In genomic region chr9:8784813-8785212, GRCh38 we compare ENCODE assay signal across 21 cellular contexts.
DNase-seq lines count a peak whose midpoint lies in the region; ATAC-seq, FAIRE-seq and TF ChIP-seq lines count a peak whose summit lies in the region.
"Had no signal": no experiment of that assay in that cellular context is flagged by ENCODE, and none has a peak within 500 bp of the region (broad histone marks: within the 10 kb centered on the region; RNA-seq: fewer than 3 reads in every experiment).

No MANE protein-coding gene starts in this region.

- no peak for DNase-seq in A549 (ENCODE audit: low read depth in 1 of 2, low spot score in 1 of 2)
- peak; percentile 47 for DNase-seq in NCI-H1694 (lab: John Stamatoyannopoulos, UW)
- no peak for DNase-seq in neural crest cell (ENCODE audit: low read depth, low spot score)
- no peak for DNase-seq in HUDEP-2 (lab: John Stamatoyannopoulos, UW; ENCODE audit: unreplicated experiment in 76 of 76)
- DNase-seq in hepatic stellate cell (ENCODE audit: low spot score), result no peak
- DNase-seq in A172 (ENCODE audit: low spot score), result no peak
- no peak for DNase-seq in chondrocyte (ENCODE audit: low spot score)
- DNase-seq: activated CD4-positive, alpha-beta T cell treated with anti-CD3 and anti-CD28 coated beads, Interleukin-2, amount 10 ng/mL, durations not matched to agents 7 days and 5 days; activated naive CD4-positive, alpha-beta T cell treated with anti-CD3 and anti-CD28 coated beads for 36 hours; activated T-cell treated with anti-CD3 and anti-CD28 coated beads for 4 hours; brain microvascular endothelial cell; H7; nucleus accumbens; sigmoid colon; stimulated activated CD4-positive, alpha-beta T cell treated with anti-CD3 and anti-CD28 coated beads, Interleukin-4, amount 100 ng/mL, for 1 hour had no signal

- TF ChIP-seq CTCF in A549 (IDR thresholded peaks at IDR 0.05), result no peak
- no peak for TF ChIP-seq CTCF in neural crest cell (conservative IDR thresholded peaks at IDR 0.05)
- no peak for TF ChIP-seq CTCF in chondrocyte (IDR thresholded peaks at IDR 0.05)

- H3K4me3 Mint-ChIP-seq in neural crest cell (peak overlapping the region; percentile 5), chondrocyte (ENCODE audit: unreplicated experiment) (no peak overlapping the region)
- H3K4me3 Mint-ChIP-seq: activated CD4-positive, alpha-beta T cell treated with anti-CD3 and anti-CD28 coated beads, Interleukin-2, amount 10 ng/mL, durations not matched to agents 7 days and 5 days; activated naive CD4-positive, alpha-beta T cell treated with anti-CD3 and anti-CD28 coated beads for 36 hours; memory B cell; type B pancreatic cell had no signal

- H3K4me1 ChIP-seq in A549, result no peaks in the 10 kb centered on the region
- H3K4me1 ChIP-seq: sigmoid colon had no signal

- no peaks in the 10 kb centered on the region for H3K27me3 Mint-ChIP-seq in neural crest cell (ENCODE audit: low read depth)
- H3K27me3 Mint-ChIP-seq in chondrocyte (ENCODE audit: low read depth), result no peaks in the 10 kb centered on the region
- H3K27me3 Mint-ChIP-seq: activated CD4-positive, alpha-beta T cell treated with anti-CD3 and anti-CD28 coated beads, Interleukin-2, amount 10 ng/mL, durations not matched to agents 7 days and 5 days; memory B cell; type B pancreatic cell had no signal

- ATAC-seq in A549, result no peak
- ATAC-seq: gastroesophageal sphincter, GM12878 had no signal

- no peaks in the 10 kb centered on the region for H3K9me3 Mint-ChIP-seq in neural crest cell
- no peaks in the 10 kb centered on the region for H3K9me3 Mint-ChIP-seq in chondrocyte (ENCODE audit: low read depth)
- H3K9me3 Mint-ChIP-seq: activated CD4-positive, alpha-beta T cell treated with anti-CD3 and anti-CD28 coated beads, Interleukin-2, amount 10 ng/mL, durations not matched to agents 7 days and 5 days; activated naive CD4-positive, alpha-beta T cell treated with anti-CD3 and anti-CD28 coated beads for 36 hours; memory B cell; type B pancreatic cell had no signal

- no peaks in the 10 kb centered on the region for H3K9me3 ChIP-seq in A549
- H3K9me3 ChIP-seq: gastroesophageal sphincter, sigmoid colon had no signal

- H3K27ac ChIP-seq in A549 (no peak overlapping the region), cingulate gyrus (ENCODE audit: low read depth, low read length) (peak overlapping the region; percentile 55)
- H3K27ac ChIP-seq: brain microvascular endothelial cell, gastroesophageal sphincter, sigmoid colon had no signal

- no peak overlapping the region for H3K4me3 ChIP-seq in A549
- H3K4me3 ChIP-seq: gastroesophageal sphincter, GM12878, sigmoid colon had no signal

- H3K4me1 Mint-ChIP-seq in neural crest cell, result peaks cover 46% of the 10 kb centered on the region
- no peaks in the 10 kb centered on the region for H3K4me1 Mint-ChIP-seq in chondrocyte (ENCODE audit: low read depth)
- H3K4me1 Mint-ChIP-seq: activated CD4-positive, alpha-beta T cell treated with anti-CD3 and anti-CD28 coated beads, Interleukin-2, amount 10 ng/mL, durations not matched to agents 7 days and 5 days; memory B cell had no signal

- no peaks in the 10 kb centered on the region for H3K36me3 Mint-ChIP-seq in neural crest cell (ENCODE audit: low read depth)
- H3K36me3 Mint-ChIP-seq in chondrocyte (ENCODE audit: low read depth), result no peaks in the 10 kb centered on the region
- H3K36me3 Mint-ChIP-seq: memory B cell, type B pancreatic cell had no signal

- 16% methylated on average over 4 of the region's 4 CpGs for WGBS in A549 (ENCODE audit: missing lambda C conversion rate)

- POLR2A ChIA-PET in A549 (lab: Yijun Ruan, JAX), result no interaction called here

- no peak for TF ChIP-seq RAD21 in A549 (conservative IDR thresholded peaks at IDR 0.05 in 1 of 2, IDR thresholded peaks at IDR 0.05 in 1 of 2)

- CTCF ChIA-PET in A549 (lab: Yijun Ruan, JAX), result no interaction called here

- peak; percentile 23 for FAIRE-seq in A549 (lab: Jason Lieb, UNC)
- FAIRE-seq: endothelial cell of umbilical vein, GM12878 had no signal

- H3K27ac Mint-ChIP-seq in neural crest cell (ENCODE audit: unreplicated experiment) (no peak overlapping the region), chondrocyte (ENCODE audit: unreplicated experiment) (no peak overlapping the region)
- H3K27ac Mint-ChIP-seq: activated CD4-positive, alpha-beta T cell treated with anti-CD3 and anti-CD28 coated beads, Interleukin-2, amount 10 ng/mL, durations not matched to agents 7 days and 5 days; activated naive CD4-positive, alpha-beta T cell treated with anti-CD3 and anti-CD28 coated beads for 36 hours; memory B cell; type B pancreatic cell had no signal

- no peak for TF ChIP-seq EP300 in A549 (IDR thresholded peaks at IDR 0.05)

- TF ChIP-seq POLR2A in A549 (IDR thresholded peaks at IDR 0.05; ENCODE audit: low read length), result no peak

- H3K4me2 ChIP-seq in A549, result no peak overlapping the region

TF ChIP-seq in A549, 52 proteins besides CTCF, POLR2A, EP300 and RAD21:
- no peak for TF ChIP-seq HES2 (IDR thresholded peaks at IDR 0.05)
- no peak for TF ChIP-seq KDM1A (IDR thresholded peaks at IDR 0.05; ENCODE audit: low read depth)
- TF ChIP-seq E2F6 (IDR thresholded peaks at IDR 0.05; ENCODE audit: borderline replicate concordance, low read depth), result no peak
- TF ChIP-seq HDAC2 (IDR thresholded peaks at IDR 0.05), result no peak
- TF ChIP-seq MYC (IDR thresholded peaks at IDR 0.05; ENCODE audit: borderline replicate concordance, low read length), result no peak
- TF ChIP-seq TFCP2L1 (CRISPR knock-in tag; IDR thresholded peaks at IDR 0.05), result no peak
- no peak for TF ChIP-seq HOXB13 (CRISPR knock-in tag; IDR thresholded peaks at IDR 0.05; ENCODE audit: low read depth)
- no peak for TF ChIP-seq ZNF302 (CRISPR knock-in tag; IDR thresholded peaks at IDR 0.05)
- TF ChIP-seq MAZ (IDR thresholded peaks at IDR 0.05; ENCODE audit: borderline replicate concordance, low read depth, low read length), result no peak
- TF ChIP-seq FOSL2 (IDR thresholded peaks at IDR 0.05), result no peak
- no peak for TF ChIP-seq FOSL2 (CRISPR knock-in tag; IDR thresholded peaks at IDR 0.05)
- TF ChIP-seq CBX8 (IDR thresholded peaks at IDR 0.05), result no peak
- TF ChIP-seq CBX2 (IDR thresholded peaks at IDR 0.05; ENCODE audit: borderline replicate concordance, low read depth), result no peak
- TF ChIP-seq PBX3 (IDR thresholded peaks at IDR 0.05), result no peak
- no peak for TF ChIP-seq GATA3 (IDR thresholded peaks at IDR 0.05; ENCODE audit: borderline replicate concordance)
- no peak for TF ChIP-seq CEBPB (IDR thresholded peaks at IDR 0.05)
- no peak for TF ChIP-seq ZC3H11A (IDR thresholded peaks at IDR 0.05)
- TF ChIP-seq HOXB5 (CRISPR knock-in tag; IDR thresholded peaks at IDR 0.05), result no peak
- TF ChIP-seq MAFK (IDR thresholded peaks at IDR 0.05; ENCODE audit: partially characterized antibody), result no peak
TF ChIP-seq in A549: peak in this region for 0.
